ENCODE assay signal across 35 cellular contexts in the genomic region with DNA sequence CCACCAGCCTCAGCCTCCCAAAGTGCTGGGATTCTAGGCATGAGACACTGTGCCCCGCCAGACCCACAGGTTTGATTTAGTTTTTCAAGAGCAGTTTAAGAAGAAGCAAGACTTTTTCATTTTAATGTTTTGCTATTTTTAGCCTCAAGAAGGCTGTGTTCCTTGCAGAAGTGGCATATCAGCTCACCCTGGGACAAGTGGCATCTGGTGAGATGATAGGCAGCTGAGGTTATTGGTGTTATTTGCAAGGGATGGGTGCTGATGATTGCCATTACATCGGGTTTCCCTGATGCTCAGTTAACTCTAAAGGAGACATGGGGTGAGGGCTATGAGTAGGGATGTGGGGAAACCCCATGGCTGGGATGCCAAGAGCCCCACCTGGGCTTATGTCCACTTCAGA.
"Had no signal": no experiment of that assay in that cellular context is flagged by ENCODE, and none has a peak within 500 bp of the region (broad histone marks: within the 10 kb centered on the region; RNA-seq: fewer than 3 reads in every experiment).

No MANE protein-coding gene starts in this region.

- H3K4me2 ChIP-seq: KMS-11 had no signal

- H3K9ac ChIP-seq: KMS-11 had no signal

- H3K27ac ChIP-seq: KMS-11 had no signal

- DNase-seq: Karpas-422, Kasumi-1, KG1, MG63, MM.1S, MV-4-11, NCI-H1048, NCI-H1092, NCI-H1092 treated with DMSO at 0.1 percent for 48 hours, NCI-H1105, NCI-H1105 treated with DMSO at 0.1 percent for 48 hours, NCI-H1417, NCI-H1417 treated with DMSO at 0.1 percent for 48 hours, NCI-H1436, NCI-H1436 treated with DMSO at 0.1 percent for 48 hours, NCI-H146, NCI-H1694, NCI-H1694 treated with DMSO at 0.1 percent for 48 hours, NCI-H187, NCI-H187 treated with DMSO at 0.1 percent for 48 hours, NCI-H1930, NCI-H2029, NCI-H2029 treated with DMSO at 0.1 percent for 48 hours, NCI-H2081, NCI-H2081 treated with DMSO at 0.1 percent for 48 hours, NCI-H2107, NCI-H2171, NCI-H2171 treated with DMSO at 0.1 percent for 48 hours, NCI-H2227 treated with DMSO at 0.1 percent for 48 hours, NCI-H226, NCI-H345, NCI-H446, NCI-H446 treated with DMSO at 0.1 percent for 48 hours, NCI-H510A had no signal

- H3K9me3 ChIP-seq: MG63 had no signal

- H3K27me3 ChIP-seq: MG63 had no signal

- H3K36me3 ChIP-seq: MG63 had no signal

- H3K4me3 ChIP-seq: MG63 had no signal
